In the genomic region with DNA sequence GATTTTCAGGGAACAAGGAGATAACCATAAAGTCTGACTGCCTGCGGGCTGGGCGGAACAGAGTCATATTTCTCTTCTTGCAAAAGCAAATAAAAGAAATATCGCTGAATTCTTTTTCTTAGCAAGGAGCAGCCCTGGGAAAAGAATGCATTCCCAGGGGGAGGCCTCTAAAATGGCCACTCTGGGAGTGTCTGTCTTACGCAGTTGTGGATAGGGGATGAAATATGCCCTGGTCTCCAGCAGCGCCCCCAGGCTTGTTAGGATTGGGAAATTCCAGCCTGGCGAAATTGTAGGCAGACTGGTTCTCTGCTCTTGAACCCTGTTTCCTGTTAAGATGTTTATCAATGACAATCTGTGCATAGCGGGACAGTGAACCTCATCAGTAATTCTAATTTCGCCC, we compare ENCODE assay signal across 20 cellular contexts.
"Had no signal": no experiment of that assay in that cellular context is flagged by ENCODE, and none has a peak within 500 bp of the region (broad histone marks: within the 10 kb centered on the region; RNA-seq: fewer than 3 reads in every experiment).

No MANE protein-coding gene starts in this region.

- H3K4me3 ChIP-seq: gastroesophageal sphincter, left lung, mucosa of descending colon, right atrium auricular region, skin epidermis, tibial artery, vagina had no signal

- ATAC-seq: effector memory CD8-positive, alpha-beta T cell; gastroesophageal sphincter; left lung; mucosa of descending colon; naive thymus-derived CD4-positive, alpha-beta T cell had no signal

- H3K4me1 ChIP-seq: gastroesophageal sphincter, left lung, right atrium auricular region, tibial artery, vagina had no signal

- DNase-seq: activated B cell treated with CpG ODN at 0.5 μM for 24 hours; activated CD4-positive, alpha-beta T cell treated with anti-CD3 and anti-CD28 coated beads, Interleukin-2, amount 10 ng/mL, durations not matched to agents 7 days and 5 days; activated naive CD8-positive, alpha-beta T cell treated with anti-CD3 and anti-CD28 coated beads, Interleukin-2, amount 10 ng/mL, durations not matched to agents 7 days and 5 days; anterior cingulate cortex; dermis blood vessel endothelial cell; effector memory CD8-positive, alpha-beta T cell; islet precursor cell; left lung; mucosa of descending colon; naive thymus-derived CD4-positive, alpha-beta T cell; stimulated activated CD4-positive, alpha-beta T cell treated with anti-CD3 and anti-CD28 coated beads, Interleukin-15, amount 100 ng/mL, for 24 hours; stimulated activated CD4-positive, alpha-beta T cell treated with anti-CD3 and anti-CD28 coated beads, Interleukin-4, amount 100 ng/mL, for 1 hour; stimulated activated naive CD4-positive, alpha-beta T cell; tibial artery had no signal

- H3K27me3 ChIP-seq: gastroesophageal sphincter, left lung, right atrium auricular region, tibial artery, vagina had no signal

- H3K9me3 ChIP-seq: vagina had no signal

- H3K27ac Mint-ChIP-seq: activated B cell treated with CpG ODN at 0.5 μM for 24 hours; activated naive CD8-positive, alpha-beta T cell treated with anti-CD3 and anti-CD28 coated beads, Interleukin-2, amount 10 ng/mL, durations not matched to agents 7 days and 5 days; activated T-helper 1 cell treated with anti-CD3 and anti-CD28 coated beads, Interleukin-12 subunit alpha, Interleukin-12 subunit beta, Interleukin-2, Interleukin-4 antibody, amounts not matched to agents 30 ng/mL and 10 ng/mL and 1 ng/mL, durations not matched to agents 14 hours and 24 hours and 36 hours; T-helper 2 cell treated with Interferon-gamma antibody and Interleukin-4, amounts not matched to agents 5 μg/mL and 100 μg/mL, for 36 hours had no signal

- H3K27ac ChIP-seq: gastroesophageal sphincter, left lung, right atrium auricular region, skin epidermis, tibial artery, vagina had no signal

- H3K27me3 Mint-ChIP-seq: activated B cell treated with CpG ODN at 0.5 μM for 24 hours; activated CD4-positive, alpha-beta T cell treated with anti-CD3 and anti-CD28 coated beads, Interleukin-2, amount 10 ng/mL, durations not matched to agents 7 days and 5 days; activated naive CD8-positive, alpha-beta T cell treated with anti-CD3 and anti-CD28 coated beads, Interleukin-2, amount 10 ng/mL, durations not matched to agents 7 days and 5 days; effector memory CD8-positive, alpha-beta T cell; naive thymus-derived CD4-positive, alpha-beta T cell had no signal

- H3K4me3 Mint-ChIP-seq: activated B cell treated with CpG ODN at 0.5 μM for 24 hours; activated CD4-positive, alpha-beta T cell treated with anti-CD3 and anti-CD28 coated beads, Interleukin-2, amount 10 ng/mL, durations not matched to agents 7 days and 5 days; activated naive CD8-positive, alpha-beta T cell treated with anti-CD3 and anti-CD28 coated beads, Interleukin-2, amount 10 ng/mL, durations not matched to agents 7 days and 5 days; activated T-helper 1 cell treated with anti-CD3 and anti-CD28 coated beads, Interleukin-12 subunit alpha, Interleukin-12 subunit beta, Interleukin-2, Interleukin-4 antibody, amounts not matched to agents 30 ng/mL and 10 ng/mL and 1 ng/mL, durations not matched to agents 14 hours and 24 hours and 36 hours; effector memory CD8-positive, alpha-beta T cell; naive thymus-derived CD4-positive, alpha-beta T cell; T-helper 2 cell treated with Interferon-gamma antibody and Interleukin-4, amounts not matched to agents 5 μg/mL and 100 μg/mL, for 36 hours had no signal
